ENCODE assay signal across 34 cellular contexts in the genomic region with DNA sequence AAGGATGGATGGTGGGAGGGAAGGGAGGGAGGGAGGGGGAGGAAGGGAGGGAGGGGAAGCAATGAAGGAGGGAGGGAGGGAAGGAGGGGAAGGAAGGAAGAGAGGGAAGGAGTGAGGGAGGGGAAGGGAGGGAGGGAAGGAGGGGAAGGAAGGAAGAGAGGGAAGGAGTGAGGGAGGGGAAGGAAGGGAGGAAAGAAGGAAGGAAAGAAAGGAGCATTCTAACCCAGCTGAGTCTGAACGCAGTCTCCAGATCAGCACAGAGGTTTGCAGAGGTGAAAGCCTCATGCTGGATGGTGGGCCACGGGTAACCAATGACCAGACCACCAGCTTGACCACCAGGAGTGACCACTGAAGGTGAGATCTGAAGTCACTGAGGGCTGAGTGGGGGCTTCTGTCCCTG. TPM values are rescaled to one million over a fixed set of nuclear protein-coding genes. Genes with fewer than 3 reads are reported as not detected.
"Had no signal": no experiment of that assay in that cellular context is flagged by ENCODE, and none has a peak within 500 bp of the region (broad histone marks: within the 10 kb centered on the region; RNA-seq: fewer than 3 reads in every experiment).

No MANE protein-coding gene starts in this region.

- H3K27me3 ChIP-seq: esophagus muscularis mucosa, foreskin keratinocyte, gastroesophageal sphincter, heart left ventricle, hepatocyte, neural progenitor cell, right atrium auricular region, sigmoid colon, tibial nerve, upper lobe of left lung, uterus had no signal

- H3K4me2 ChIP-seq: hepatocyte, neural progenitor cell had no signal

- H3K27ac Mint-ChIP-seq: progenitor cell of endocrine pancreas; stimulated activated memory B cell treated with anti-CD40 and anti-IgM and Interleukin-4, amounts not matched to agents 10 μg/mL and 1 μg/mL and 100 μg/mL, for 72 hours had no signal

- H2AFZ ChIP-seq: neural progenitor cell had no signal

- H3K4me3 Mint-ChIP-seq: memory B cell; naive thymus-derived CD4-positive, alpha-beta T cell; neural progenitor cell; stimulated activated memory B cell treated with anti-CD40 and anti-IgM and Interleukin-4, amounts not matched to agents 10 μg/mL and 1 μg/mL and 100 μg/mL, for 72 hours had no signal

- ATAC-seq: foreskin keratinocyte; left lobe of liver; naive thymus-derived CD4-positive, alpha-beta T cell; stimulated activated memory B cell treated with anti-CD40 and anti-IgM and Interleukin-4, amounts not matched to agents 10 μg/mL and 1 μg/mL and 100 μg/mL, for 72 hours; stimulated activated naive CD8-positive, alpha-beta T cell treated with anti-CD3 and anti-CD28 coated beads, Interleukin-15, Interleukin-2, amounts not matched to agents 100 U/mL and 50 U/mL, for 24 hours had no signal

- H3K36me3 ChIP-seq: neural progenitor cell, thoracic aorta, uterus had no signal

- H3K9ac ChIP-seq: neural progenitor cell, parathyroid adenoma had no signal

- H3K27me3 Mint-ChIP-seq: memory B cell; naive thymus-derived CD4-positive, alpha-beta T cell; progenitor cell of endocrine pancreas; stimulated activated memory B cell treated with anti-CD40 and anti-IgM and Interleukin-4, amounts not matched to agents 10 μg/mL and 1 μg/mL and 100 μg/mL, for 72 hours had no signal

- H3K4me1 ChIP-seq: foreskin keratinocyte, uterus had no signal

- FAIRE-seq: kidney had no signal

- H3K27ac ChIP-seq: foreskin keratinocyte, neural progenitor cell, parathyroid adenoma, right atrium auricular region, thoracic aorta had no signal

- H3K9me3 ChIP-seq: esophagus muscularis mucosa, gastroesophageal sphincter, heart left ventricle, right atrium auricular region, sigmoid colon, thoracic aorta, tibial nerve, upper lobe of left lung, uterus had no signal

- DNase-seq: dermis blood vessel endothelial cell; effector memory CD4-positive, alpha-beta T cell; foreskin keratinocyte; heart left ventricle; kidney; midbrain; naive thymus-derived CD4-positive, alpha-beta T cell; sigmoid colon; stimulated activated CD4-positive, alpha-beta T cell treated with anti-CD3 and anti-CD28 coated beads, Interleukin-4, amount 100 ng/mL, for 4 hours; stimulated activated naive CD8-positive, alpha-beta T cell treated with anti-CD3 and anti-CD28 coated beads, Interleukin-15, Interleukin-2, amounts not matched to agents 100 U/mL and 50 U/mL, for 24 hours; upper lobe of left lung; uterus had no signal

- H3K9me3 Mint-ChIP-seq: memory B cell; naive thymus-derived CD4-positive, alpha-beta T cell; nephron; neural progenitor cell; stimulated activated memory B cell treated with anti-CD40 and anti-IgM and Interleukin-4, amounts not matched to agents 10 μg/mL and 1 μg/mL and 100 μg/mL, for 72 hours had no signal

- H3K79me2 ChIP-seq: hepatocyte, parathyroid adenoma had no signal

- H3K4me3 ChIP-seq: coronary artery, esophagus muscularis mucosa, gastroesophageal sphincter, heart left ventricle, hepatocyte, lung, neural progenitor cell, right atrium auricular region, sigmoid colon, thoracic aorta, tibial nerve, upper lobe of left lung, uterus had no signal

RNA-seq across cellular contexts. Expression of gene CCL17, which starts 18.6 kb away (rescaled TPM):
- total RNA-seq: dermis blood vessel endothelial cell, endothelial cell of umbilical vein, epithelial cell of proximal tubule, esophagus muscularis mucosa, fibroblast of lung, foreskin keratinocyte, gastroesophageal sphincter, hepatocyte, left lobe of liver, liver, mucosa of gallbladder, osteoblast, progenitor cell of endocrine pancreas, right atrium auricular region, sigmoid colon, skeletal muscle tissue, thoracic aorta, tibial nerve, uterus had no signal
- polyA plus RNA-seq: endothelial cell of umbilical vein; fibroblast of lung; foreskin keratinocyte; hepatocyte; liver; naive thymus-derived CD4-positive, alpha-beta T cell had no signal

RNA-seq across cellular contexts. Expression of gene CX3CL1, which starts 50.9 kb away (rescaled TPM):
- total RNA-seq: fibroblast of lung; naive thymus-derived CD4-positive, alpha-beta T cell; osteoblast had no signal
- polyA plus RNA-seq: fibroblast of lung; naive thymus-derived CD4-positive, alpha-beta T cell had no signal
